16 cellular contexts compared by ENCODE assay signal in the genomic region with DNA sequence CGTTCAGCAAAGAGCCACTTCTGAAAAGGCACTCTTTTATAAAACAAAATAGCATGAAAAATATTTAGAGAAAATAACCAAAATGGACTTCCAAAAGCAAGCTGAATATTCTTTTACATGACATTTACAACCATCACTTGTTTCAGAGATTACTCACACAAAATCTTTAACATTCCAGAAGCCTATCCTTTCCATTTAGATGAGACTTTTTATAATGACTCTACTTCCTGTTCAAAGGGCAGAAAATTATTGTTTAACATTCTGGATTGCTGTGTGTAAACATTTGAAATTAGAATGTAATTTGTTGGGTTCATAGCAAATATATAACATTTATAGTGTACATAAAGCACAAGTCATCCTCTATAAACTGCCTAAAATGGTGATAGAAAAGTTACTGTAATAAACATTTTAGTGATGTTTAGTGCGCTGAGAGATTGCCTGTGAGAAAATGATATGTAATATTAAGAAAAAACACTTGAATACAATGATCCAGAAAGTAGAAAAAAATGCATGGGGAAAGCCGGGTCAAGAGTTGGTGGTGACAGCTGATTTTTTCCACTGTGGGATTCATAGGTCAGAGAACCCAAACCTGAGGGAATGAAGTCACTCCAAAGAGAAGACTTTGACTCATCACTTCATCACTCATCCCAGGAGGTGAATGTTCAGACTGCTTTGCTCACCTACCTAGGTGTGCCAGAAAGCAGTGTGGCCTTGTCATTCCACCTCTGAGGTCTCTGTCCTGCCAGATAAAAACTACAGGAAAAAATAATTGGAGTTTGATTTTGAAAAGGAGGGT.
A peak's percentile ranks its signal among the peaks of the same experiment; 100 is the strongest.
DNase-seq lines count a peak whose midpoint lies in the region; ATAC-seq, FAIRE-seq and TF ChIP-seq lines count a peak whose summit lies in the region.
"Had no signal": no experiment of that assay in that cellular context is flagged by ENCODE, and none has a peak within 500 bp of the region (broad histone marks: within the 10 kb centered on the region; RNA-seq: fewer than 3 reads in every experiment).

No MANE protein-coding gene starts in this region.

- no peak overlapping the region for H3K4me3 ChIP-seq in OCI-LY1 (ENCODE audit: low read depth, low read length, poor library complexity, severe bottlenecking)
- H3K4me3 ChIP-seq in bronchial epithelial cell (ENCODE audit: low read depth, low read length): no peak overlapping the region
- H3K4me3 ChIP-seq: lung had no signal

- in situ Hi-C loops in Caki2 (cut with HindIII; ENCODE audit: low pct_unique_long_range_greater_than_20kb, low sequenced_read_pairs): no loop called here

- H3K4me1 ChIP-seq in OCI-LY1 (ENCODE audit: insufficient read depth, low read length, severe bottlenecking): peaks cover 25% of the 10 kb centered on the region

- H3K27me3 ChIP-seq in OCI-LY1 (ENCODE audit: insufficient read depth, low read length): no peaks in the 10 kb centered on the region
- no peaks in the 10 kb centered on the region for H3K27me3 ChIP-seq in bronchial epithelial cell (ENCODE audit: control insufficient read depth, insufficient read depth, low read length)

- H3K9me3 ChIP-seq in OCI-LY1 (ENCODE audit: low read length): no peaks in the 10 kb centered on the region

- peak; percentile 80 for FAIRE-seq in bronchial epithelial cell (lab: Jason Lieb, UNC)
- FAIRE-seq: D721Med had no signal

- DNase-seq in Caki2 (ENCODE audit: low read depth) (peak; percentile 18), bronchial epithelial cell (ENCODE audit: low read depth) (peak; percentile 82), lung microvascular endothelial cell (ENCODE audit: low read depth in 2 of 2) (peak; percentile 53 to 61), NCI-H1105 (lab: John Stamatoyannopoulos, UW) (no peak), Kasumi-1 (lab: John Stamatoyannopoulos, UW) (no peak), SK-N-DZ (ENCODE audit: low spot score) (no peak)
- DNase-seq: activated CD4-positive, alpha-beta memory T cell treated with anti-CD3 and anti-CD28 coated beads for 36 hours; anterior cingulate cortex; H9; NCI-H1930; NCI-H774; stimulated activated naive CD4-positive, alpha-beta T cell had no signal

- H3K4me2 ChIP-seq in OCI-LY1 (ENCODE audit: low read length): 0 out of 2 replicates have a peak overlapping the region, but pooled peaks have one; percentile 38

- H3K36me3 ChIP-seq in OCI-LY1 (ENCODE audit: insufficient read depth, low read length) (no peaks in the 10 kb centered on the region), bronchial epithelial cell (ENCODE audit: control insufficient read depth, insufficient read depth, low read length) (no peaks in the 10 kb centered on the region)

- no peaks in the 10 kb centered on the region for H3K9me2 ChIP-seq in OCI-LY1 (ENCODE audit: low read depth, low read length)

- no peak for ATAC-seq in GM21526 (IDR thresholded peaks at IDR 0.05; ENCODE audit: low FRiP score, unreplicated experiment)

- H3K79me2 ChIP-seq in OCI-LY1 (ENCODE audit: insufficient read depth, low read length): no peaks in the 10 kb centered on the region

- no peaks in the 10 kb centered on the region for H4K20me1 ChIP-seq in OCI-LY1 (ENCODE audit: insufficient read depth, low read length)

- H3K27ac ChIP-seq in OCI-LY1 (ENCODE audit: low read depth, low read length, poor library complexity, severe bottlenecking): no peak overlapping the region

- peak overlapping the region; percentile 84 for H2AFZ ChIP-seq in OCI-LY1 (ENCODE audit: low read length)

- H3F3A ChIP-seq in OCI-LY1 (ENCODE audit: insufficient read depth, low read length): no peaks in the 10 kb centered on the region

- TF ChIP-seq CTCF in OCI-LY1 (IDR thresholded peaks at IDR 0.05; ENCODE audit: low read length) (no peak), bronchial epithelial cell (IDR thresholded peaks at IDR 0.05; ENCODE audit: insufficient read depth, low read length, severe bottlenecking) (no peak)

- no peak overlapping the region for H3K9ac ChIP-seq in OCI-LY1 (ENCODE audit: low read length)

Comparison
In these comparisons a context has a peak if more than half of its experiments do, and no peak if none do; other contexts are left out.
1. DNase-seq: peak in Caki2 (single experiment), bronchial epithelial cell (single experiment) and lung microvascular endothelial cell (2 of 2); none in NCI-H1105 (single experiment), Kasumi-1 (0 of 2) and SK-N-DZ (single experiment).